Comparison of ENCODE assay signal across 1 cellular context in the genomic region with DNA sequence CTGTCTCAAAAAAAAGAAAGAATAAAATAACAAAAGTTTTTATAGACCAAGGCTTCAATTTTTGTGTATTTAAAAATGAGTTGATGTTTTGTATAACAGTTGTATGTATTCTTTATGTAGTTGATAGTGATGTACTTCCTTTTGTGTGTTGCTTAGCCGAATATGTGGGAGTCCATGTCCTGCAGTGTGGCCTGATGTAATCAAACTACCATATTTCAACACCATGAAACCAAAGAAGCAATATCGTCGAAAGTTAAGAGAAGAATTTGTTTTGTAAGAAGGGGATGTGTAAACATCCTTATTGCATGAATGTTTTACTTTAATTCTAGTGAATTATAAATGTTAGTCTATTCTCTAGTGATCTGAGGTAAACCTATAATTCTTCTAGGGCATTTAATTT.
TF ChIP-seq lines count a peak whose summit lies in the region.

No MANE protein-coding gene starts in this region.

TF ChIP-seq in IMR-90, 13 proteins besides CTCF, POLR2A, EP300 and RAD21:
- TF ChIP-seq CEBPB (IDR thresholded peaks at IDR 0.05; ENCODE audit: low read depth, low read length) (peak; percentile 43; the same call in 1 of the 2 replicates), MAFK (IDR thresholded peaks at IDR 0.05; ENCODE audit: low read depth, low read length) (no peak), CHD1 (IDR thresholded peaks at IDR 0.05; ENCODE audit: low read depth, low read length) (no peak)
